In genomic region chr15:65525622-65526021, GRCh38 we compare ENCODE assay signal across 20 cellular contexts. TPM values are rescaled to one million over a fixed set of nuclear protein-coding genes. Genes with fewer than 3 reads are reported as not detected.
A peak's percentile ranks its signal among the peaks of the same experiment; 100 is the strongest.
DNase-seq lines count a peak whose midpoint lies in the region; ATAC-seq, FAIRE-seq and TF ChIP-seq lines count a peak whose summit lies in the region.
"Had no signal": no experiment of that assay in that cellular context is flagged by ENCODE, and none has a peak within 500 bp of the region (broad histone marks: within the 10 kb centered on the region; RNA-seq: fewer than 3 reads in every experiment).

No MANE protein-coding gene starts in this region.

- H3K36me3 ChIP-seq in adrenal gland (replicated peaks in 1 of 2) = no peaks in the 10 kb centered on the region
- no peaks in the 10 kb centered on the region for H3K36me3 ChIP-seq in keratinocyte (ENCODE audit: control insufficient read depth in 2 of 2, extremely low read depth in 1 of 2, insufficient read depth in 2 of 2, low read length in 2 of 2)
- H3K36me3 ChIP-seq: BLaER1 treated with 17β-estradiol and CSF1 and Interleukin-3, amounts not matched to agents 10 nM and 100 nM had no signal

- intact Hi-C loops in adrenal gland (cut with DNase I) (no loop called here), Calu3 (cut with micrococcal nuclease; ENCODE audit: unreplicated experiment) (no loop called here), lower leg skin (cut with DNase I; ENCODE audit: low total_unique reads) (no loop called here)

- H3K9me3 Mint-ChIP-seq in HFFc6 (no peaks in the 10 kb centered on the region), Calu3 (ENCODE audit: low read depth, unreplicated experiment) (no peaks in the 10 kb centered on the region)
- H3K9me3 Mint-ChIP-seq: natural killer cell had no signal

- BruUV-seq in Calu3 (replicated peaks; lab: Mats Ljungman, UMichigan) = no TSS peak

- TF ChIP-seq CTCF in HFFc6 (IDR thresholded peaks at IDR 0.05) (no peak), adrenal gland (IDR thresholded peaks at IDR 0.05) (no peak), keratinocyte (optimal IDR thresholded peaks at IDR 0.05 in 1 of 3, IDR thresholded peaks at IDR 0.05 in 1 of 3, conservative IDR thresholded peaks at IDR 0.05 in 1 of 3; ENCODE audit: extremely low read depth in 1 of 3, insufficient read depth in 2 of 3, low read length in 3 of 3) (no peak), Calu3 (IDR thresholded peaks at IDR 0.05; ENCODE audit: unreplicated experiment) (no peak), lower leg skin (IDR thresholded peaks at IDR 0.05) (no peak)

- CTCF ChIA-PET in Calu3 (lab: Charles Lee) = no interaction called here

- H3K4me1 Mint-ChIP-seq in HFFc6 (ENCODE audit: low read depth) (peaks cover 18% of the 10 kb centered on the region), Calu3 (ENCODE audit: low read depth, unreplicated experiment) (peaks cover 8% of the 10 kb centered on the region)

- H4K20me1 ChIP-seq in keratinocyte (ENCODE audit: control insufficient read depth, extremely low read depth, insufficient read depth, low read length) = no peaks in the 10 kb centered on the region
- H4K20me1 ChIP-seq: BLaER1 treated with 17β-estradiol and CSF1 and Interleukin-3, amounts not matched to agents 10 nM and 100 nM had no signal

- no peak overlapping the region for H3K4me2 ChIP-seq in keratinocyte (ENCODE audit: control insufficient read depth, extremely low read depth, insufficient read depth, low read depth, low read length)
- H3K4me2 ChIP-seq: BLaER1 treated with 17β-estradiol and CSF1 and Interleukin-3, amounts not matched to agents 10 nM and 100 nM had no signal

- peak; percentile 5 for FAIRE-seq in keratinocyte (lab: Jason Lieb, UNC)
- FAIRE-seq: islet of Langerhans had no signal

- no peak for ATAC-seq in GM21529 (IDR thresholded peaks at IDR 0.05; ENCODE audit: unreplicated experiment)
- ATAC-seq: activated CD4-positive, CD25-positive, alpha-beta regulatory T cell treated with anti-CD3 and anti-CD28 coated beads, Interleukin-2, amount 50 U/mL, for 24 hours; natural killer cell had no signal

- H3K4me1 ChIP-seq in adrenal gland (replicated peaks in 1 of 2) = peaks cover 4 to 5% of the 10 kb centered on the region in 2 donors
- peaks cover 5% of the 10 kb centered on the region for H3K4me1 ChIP-seq in keratinocyte (ENCODE audit: control insufficient read depth, extremely low read depth, insufficient read depth, low read length)

- no peak overlapping the region for H3K9ac ChIP-seq in keratinocyte (ENCODE audit: control insufficient read depth, extremely low read depth, insufficient read depth, low read length)
- H3K9ac ChIP-seq: BLaER1 treated with 17β-estradiol and CSF1 and Interleukin-3, amounts not matched to agents 10 nM and 100 nM had no signal

- no peaks in the 10 kb centered on the region for H3K27me3 ChIP-seq in adrenal gland
- no peaks in the 10 kb centered on the region for H3K27me3 ChIP-seq in keratinocyte (ENCODE audit: control insufficient read depth, extremely low read depth, insufficient read depth, low read length)
- H3K27me3 ChIP-seq: BLaER1 treated with 17β-estradiol and CSF1 and Interleukin-3, amounts not matched to agents 10 nM and 100 nM had no signal

- H3K9me3 ChIP-seq in adrenal gland (replicated peaks in 1 of 3) (no peaks in the 10 kb centered on the region), keratinocyte (ENCODE audit: control insufficient read depth, low read depth, low read length) (no peaks in the 10 kb centered on the region)
- H3K9me3 ChIP-seq: BLaER1 treated with 17β-estradiol and CSF1 and Interleukin-3, amounts not matched to agents 10 nM and 100 nM had no signal

- no peak for TF ChIP-seq POLR2A in adrenal gland (IDR thresholded peaks at IDR 0.05)
- TF ChIP-seq POLR2A in lower leg skin (IDR thresholded peaks at IDR 0.05) = no peak

- H3K27ac Mint-ChIP-seq in HFFc6 = peak overlapping the region; percentile 45; the same call in 1 of the 2 replicates
- H3K27ac Mint-ChIP-seq in Calu3 (ENCODE audit: unreplicated experiment) = no peak overlapping the region
- H3K27ac Mint-ChIP-seq: endodermal cell, natural killer cell had no signal

- H3K27ac ChIP-seq in adrenal gland (no peak overlapping the region), keratinocyte (ENCODE audit: control insufficient read depth, insufficient read depth, low read length) (no peak overlapping the region)
- H3K27ac ChIP-seq: BLaER1 treated with 17β-estradiol and CSF1 and Interleukin-3, amounts not matched to agents 10 nM and 100 nM had no signal

- H3K4me3 ChIP-seq in adrenal gland (no peak overlapping the region), keratinocyte (ENCODE audit: control insufficient read depth in 2 of 3, extremely low read depth in 1 of 3, insufficient read depth in 2 of 3, low read depth in 1 of 3, low read length in 3 of 3) (no peak overlapping the region), lower leg skin (ENCODE audit: low read depth, poor library complexity, severe bottlenecking) (no peak overlapping the region)
- H3K4me3 ChIP-seq: BLaER1 treated with 17β-estradiol and CSF1 and Interleukin-3, amounts not matched to agents 10 nM and 100 nM had no signal

- 45 to 71% (median 59%) methylated on average over 1 of the region's 1 CpG for WGBS in adrenal gland, 4 donors
- whole genome bisulfite sequencing in lower leg skin, 2 donors = 57 to 77% methylated on average over 1 of the region's 1 CpG

- no peak overlapping the region for H3K4me3 Mint-ChIP-seq in HFFc6
- no peak overlapping the region for H3K4me3 Mint-ChIP-seq in Calu3 (ENCODE audit: low read depth, unreplicated experiment)
- H3K4me3 Mint-ChIP-seq: endodermal cell, natural killer cell had no signal

- DNase-seq in DMS79 (lab: John Stamatoyannopoulos, UW) = peak; percentile 66
- peak; percentile 36 for DNase-seq in HFFc6
- DNase-seq in adrenal gland = peak; percentile 39 to 80 (median 69)
- no peak for DNase-seq in keratinocyte (ENCODE audit: low read depth, low spot score)
- no peak for DNase-seq in T-helper 2 cell
- DNase-seq in Calu3 = no peak
- DNase-seq in lower leg skin (ENCODE audit: low spot score in 2 of 2) = no peak
- DNase-seq: activated CD8-positive, alpha-beta memory T cell treated with anti-CD3 and anti-CD28 coated beads, Interleukin-2, amount 50 U/mL, for 48 hours; activated naive CD4-positive, alpha-beta T cell treated with anti-CD3 and anti-CD28 coated beads, Interleukin-2, amount 50 U/mL, for 16 hours; endodermal cell; GDM1; MM.1S; natural killer cell; NCI-H2081 treated with DMSO at 0.1 percent for 48 hours; stimulated activated CD4-positive, alpha-beta T cell treated with anti-CD3 and anti-CD28 coated beads, Interleukin-2, amount 100 ng/mL, for 48 hours; SW 1271 had no signal

- no peaks in the 10 kb centered on the region for H3K9me1 ChIP-seq in keratinocyte (ENCODE audit: control insufficient read depth, extremely low read depth, insufficient read depth, low read length)

- H3K27me3 Mint-ChIP-seq in HFFc6 (ENCODE audit: insufficient read depth) (peaks cover 1% of the 10 kb centered on the region), Calu3 (ENCODE audit: unreplicated experiment) (no peaks in the 10 kb centered on the region)

- H3K79me2 ChIP-seq in keratinocyte (ENCODE audit: control insufficient read depth, insufficient read depth, low read length) = peaks cover 3% of the 10 kb centered on the region

- no peaks in the 10 kb centered on the region for H3K36me3 Mint-ChIP-seq in HFFc6 (ENCODE audit: low read depth)
- peaks cover 7% of the 10 kb centered on the region for H3K36me3 Mint-ChIP-seq in Calu3 (ENCODE audit: insufficient read depth, unreplicated experiment)
- H3K36me3 Mint-ChIP-seq: natural killer cell had no signal

- dilution Hi-C loops in keratinocyte (cut with MboI; ENCODE audit: extremely low pct_ligation_motif_present, low sequenced_read_pairs) = no loop called here

- H2AFZ ChIP-seq in keratinocyte (ENCODE audit: control insufficient read depth, low read length) = no peak overlapping the region

RNA-seq across cellular contexts. Expression of gene HACD3, which starts 4.6 kb away (rescaled TPM):
- 10 to 100 TPM; 58.7 to 71.1 (median 65.7) TPM for total RNA-seq in HFFc6 (2021; fragmentation: NEBNext Ultra II Directional; extraction: Animal tissue kit (Norgen Biotek cat#: 25700))
- 100 to 1,000 TPM in 6 of 8 donors, 10 to 100 TPM in 2; 95.9 to 142 (median 119) TPM for total RNA-seq in adrenal gland
- polyA plus RNA-seq in adrenal gland = 100 to 1,000 TPM in 1 of 3 donors, 10 to 100 TPM in 2; 13.8 to 217 (median 14.8) TPM
- 58.4 to 78.8 TPM (median 60.1 TPM) in 3 replicates for polyA plus RNA-seq in keratinocyte
- 45.9 TPM for polyA plus RNA-seq in keratinocyte (2011; ENCODE audit: low read depth)
- 34.5 and 54.4 TPM in 2 replicates for polyA plus RNA-seq in keratinocyte (2011; cell fraction: cytosol; rRNA removed)
- polyA plus RNA-seq in keratinocyte (2011; cell fraction: nucleus; rRNA removed) = 69.3 and 81.5 TPM in 2 replicates
- polyA plus RNA-seq in keratinocyte (2012; ENCODE audit: low replicate concordance) = 36.3 and 54.8 TPM in 2 replicates
- 16.6 to 51.8 TPM (median 34.0 TPM) in 3 replicates for polyA minus RNA-seq in keratinocyte
- 45.8 TPM for polyA minus RNA-seq in keratinocyte (2011; cell fraction: cytosol; rRNA and poly(A)+ RNA removed)
- polyA minus RNA-seq in keratinocyte (2011; cell fraction: nucleus; rRNA and poly(A)+ RNA removed) = 53.7 and 77.6 TPM in 2 replicates
- total RNA-seq in Calu3 (2022) = 125 and 135 TPM in 2 replicates
- total RNA-seq in lower leg skin = 10 to 100 TPM; 30.5 to 43.0 (median 38.1) TPM

RNA-seq across cellular contexts. Expression of gene DPP8, which starts 8.1 kb away (rescaled TPM):
- 10 to 100 TPM; 24.9 to 34.9 (median 30.9) TPM for total RNA-seq in HFFc6 (2021; fragmentation: NEBNext Ultra II Directional; extraction: Animal tissue kit (Norgen Biotek cat#: 25700))
- total RNA-seq in adrenal gland = 100 to 1,000 TPM in 1 of 8 donors, 10 to 100 TPM in 7; 31.7 to 101 (median 42.5) TPM
- 10 to 100 TPM in 2 of 3 donors, 1 to 10 TPM in 1; 5.7 to 26.8 (median 13.3) TPM for polyA plus RNA-seq in adrenal gland
- polyA plus RNA-seq in keratinocyte = 17.1 to 21.6 TPM (median 20.2 TPM) in 3 replicates
- 5.8 TPM for polyA plus RNA-seq in keratinocyte (2011; ENCODE audit: low read depth)
- polyA plus RNA-seq in keratinocyte (2011; cell fraction: cytosol; rRNA removed) = 10.6 and 19.6 TPM in 2 replicates
- polyA plus RNA-seq in keratinocyte (2011; cell fraction: nucleus; rRNA removed) = 20.9 and 25.4 TPM in 2 replicates
- 13.2 and 17.7 TPM in 2 replicates for polyA plus RNA-seq in keratinocyte (2012; ENCODE audit: low replicate concordance)
- polyA minus RNA-seq in keratinocyte = 18.2 to 42.5 TPM (median 26.8 TPM) in 3 replicates
- 28.8 TPM for polyA minus RNA-seq in keratinocyte (2011; cell fraction: cytosol; rRNA and poly(A)+ RNA removed)
- polyA minus RNA-seq in keratinocyte (2011; cell fraction: nucleus; rRNA and poly(A)+ RNA removed) = 34.2 and 59.6 TPM in 2 replicates
- total RNA-seq in Calu3 (2022) = 41.2 and 45.9 TPM in 2 replicates
- 10 to 100 TPM; 23.3 to 35.4 (median 31.1) TPM for total RNA-seq in lower leg skin

Comparison
In these comparisons a context has a peak if more than half of its experiments do, and no peak if none do; other contexts are left out.
1. DNase-seq: peak in DMS79 (single experiment), HFFc6 (single experiment) and adrenal gland (7 of 7); none in keratinocyte (single experiment), T-helper 2 cell (0 of 5), Calu3 (single experiment) and lower leg skin (0 of 2).